In the genomic region with DNA sequence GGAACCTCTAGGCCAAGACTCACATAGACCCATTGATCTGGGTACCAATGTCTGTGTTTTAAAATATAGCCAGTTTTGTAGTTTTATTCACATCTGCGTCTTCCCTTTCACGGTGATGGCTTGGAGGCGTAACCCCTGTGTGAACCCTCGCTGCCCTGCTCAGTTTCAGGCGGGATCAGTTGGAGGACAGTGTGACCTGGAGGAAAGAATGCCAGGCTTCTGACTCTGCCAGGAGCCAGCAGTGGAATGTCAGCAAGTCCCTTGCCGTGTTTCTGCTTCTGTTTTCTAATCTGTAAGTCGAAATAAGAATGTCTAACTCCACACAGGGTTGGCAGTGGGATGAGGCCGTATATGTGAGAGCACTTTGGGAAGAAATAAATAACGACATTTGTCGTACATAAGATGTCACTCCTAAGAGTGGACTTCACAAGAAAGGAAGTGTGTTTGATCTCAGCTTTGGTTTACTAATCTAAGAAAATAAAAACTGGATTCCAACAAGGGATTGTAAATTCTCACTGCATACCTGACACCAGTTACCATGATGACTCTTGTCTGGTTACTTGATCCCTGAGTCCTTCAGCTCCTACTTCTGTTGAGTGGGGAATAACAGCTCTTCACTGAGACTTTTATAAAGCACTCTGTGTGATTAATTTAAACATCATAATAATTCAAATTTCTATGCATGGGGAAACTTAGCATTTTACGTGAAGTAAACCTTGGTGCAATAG, we compare ENCODE assay signal across 30 cellular contexts. TPM values are rescaled to one million over a fixed set of nuclear protein-coding genes. Genes with fewer than 3 reads are reported as not detected.
A peak's percentile ranks its signal among the peaks of the same experiment; 100 is the strongest.
DNase-seq lines count a peak whose midpoint lies in the region; ATAC-seq and TF ChIP-seq lines count a peak whose summit lies in the region.
"Had no signal": no experiment of that assay in that cellular context is flagged by ENCODE, and none has a peak within 500 bp of the region (broad histone marks: within the 10 kb centered on the region; RNA-seq: fewer than 3 reads in every experiment).

No MANE protein-coding gene starts in this region.

- TF ChIP-seq CTCF in gastroesophageal sphincter (IDR thresholded peaks at IDR 0.05), result no peak
- no peak for TF ChIP-seq CTCF in nephron progenitor cell (IDR thresholded peaks at IDR 0.05)
- no peak for TF ChIP-seq CTCF in colonic mucosa (IDR thresholded peaks at IDR 0.05)

- H3K27me3 Mint-ChIP-seq in nephron progenitor cell (ENCODE audit: low read depth, poor library complexity), result peaks cover 17% of the 10 kb centered on the region

- H3K9ac ChIP-seq in colonic mucosa (ENCODE audit: low read depth in 2 of 2, low read length in 2 of 2), result no peak overlapping the region

- H3K36me3 Mint-ChIP-seq in nephron progenitor cell (ENCODE audit: low read depth), result no peaks in the 10 kb centered on the region
- H3K36me3 Mint-ChIP-seq: brain had no signal

- H3K4me1 Mint-ChIP-seq in nephron progenitor cell, result peaks cover 71% of the 10 kb centered on the region

- no peaks in the 10 kb centered on the region for H3K9me3 ChIP-seq in gastroesophageal sphincter
- H3K9me3 ChIP-seq in colonic mucosa, result no peaks in the 10 kb centered on the region
- H3K9me3 ChIP-seq: neutrophil, prostate gland, suprapubic skin had no signal

- ATAC-seq in gastroesophageal sphincter (no peak), HG03039 (IDR thresholded peaks at IDR 0.05; ENCODE audit: unreplicated experiment) (no peak)

- intact Hi-C loops in colonic mucosa (cut with DNase I), result no loop called here

- no peaks in the 10 kb centered on the region for H3K36me3 ChIP-seq in gastroesophageal sphincter
- H3K36me3 ChIP-seq in colonic mucosa, result no peaks in the 10 kb centered on the region
- H3K36me3 ChIP-seq: neutrophil, prostate gland, suprapubic skin, WERI-Rb-1 had no signal

- peak overlapping the region in 3 of 4 donors; percentile 32 to 59 (median 48) for H3K27ac ChIP-seq in gastroesophageal sphincter
- no peak overlapping the region for H3K27ac ChIP-seq in colonic mucosa
- H3K27ac ChIP-seq in caudate nucleus (ENCODE audit: low read depth, low read length), result no peak overlapping the region
- H3K27ac ChIP-seq: epithelial cell of prostate, neutrophil, PC-9, prostate gland, suprapubic skin, WERI-Rb-1 had no signal

- WGBS in gastroesophageal sphincter (ENCODE audit: low coverage in 1 of 2), 2 donors, result 48 to 53% methylated on average over 7 to 11 of the region's 11 CpGs

- peak overlapping the region; percentile 76 for H3K27ac Mint-ChIP-seq in nephron progenitor cell
- H3K27ac Mint-ChIP-seq: CD4-positive, alpha-beta T cell had no signal

- H3K9me3 Mint-ChIP-seq in nephron progenitor cell, result no peaks in the 10 kb centered on the region
- H3K9me3 Mint-ChIP-seq: CD4-positive, alpha-beta T cell; H9 had no signal

- peaks cover 0 to 37% (median 3%) of the 10 kb centered on the region in 3 donors for H3K4me1 ChIP-seq in gastroesophageal sphincter
- peaks cover 4% of the 10 kb centered on the region for H3K4me1 ChIP-seq in colonic mucosa
- H3K4me1 ChIP-seq: prostate gland had no signal

- TF ChIP-seq EP300 in gastroesophageal sphincter (IDR thresholded peaks at IDR 0.05), result no peak

- TF ChIP-seq POLR2A in gastroesophageal sphincter (IDR thresholded peaks at IDR 0.05), result no peak

- H3K4me3 Mint-ChIP-seq in nephron progenitor cell, result no peak overlapping the region
- H3K4me3 Mint-ChIP-seq: brain; CD4-positive, alpha-beta T cell; H9 had no signal

- peak; percentile 60 for DNase-seq in NCI-H510A treated with DMSO at 0.1 percent for 48 hours (lab: John Stamatoyannopoulos, UW)
- no peak for DNase-seq in NCI-H510A (lab: John Stamatoyannopoulos, UW)
- DNase-seq in ELF-1 (ENCODE audit: low read depth, low spot score), result peak; percentile 68
- no peak for DNase-seq in nephron progenitor cell
- DNase-seq in colonic mucosa, result no peak
- DNase-seq in caudate nucleus (lab: John Stamatoyannopoulos, UW), result no peak
- DNase-seq: activated CD4-positive, alpha-beta T cell treated with anti-CD3 and anti-CD28 coated beads for 48 hours; activated naive CD4-positive, alpha-beta T cell treated with Interleukin-2 at 50 U/mL for 16 hours; activated T-cell treated with anti-CD3 and anti-CD28 coated beads, Interleukin-2, amount 50 U/mL, for 48 hours; CD4-positive, alpha-beta T cell; glutamatergic neuron; H9; NCI-H1105; NCI-H2081; NCI-H446 treated with DMSO at 0.1 percent for 48 hours; NK-92 treated with Interleukin-12 subunit alpha and Interleukin-12 subunit beta, amount 100 ng/mL, for 24 hours; PC-9; SHP77 treated with DMSO at 0.1 percent for 48 hours; stimulated activated naive CD4-positive, alpha-beta T cell; SW 1271; T-helper 9 cell; WERI-Rb-1 had no signal

- H3K4me3 ChIP-seq in gastroesophageal sphincter (no peak overlapping the region), colonic mucosa (no peak overlapping the region)
- H3K4me3 ChIP-seq: PC-9, prostate gland, suprapubic skin had no signal

- H3K27me3 ChIP-seq in gastroesophageal sphincter, result no peaks in the 10 kb centered on the region
- H3K27me3 ChIP-seq in colonic mucosa, result no peaks in the 10 kb centered on the region
- H3K27me3 ChIP-seq: suprapubic skin had no signal

RNA-seq across cellular contexts. Expression of a gene that starts 6.3 kb away (rescaled TPM):
- 10 to 100 TPM; 13.3 to 46.7 (median 17.5) TPM for total RNA-seq in gastroesophageal sphincter
- total RNA-seq in colonic mucosa, result 100 to 1,000 TPM; 290 to 339 TPM
- total RNA-seq: activated CD8-positive, alpha-beta memory T cell treated with anti-CD3 and anti-CD28 coated beads for 36 hours; CD4-positive, alpha-beta T cell had no signal

Comparison
In these comparisons a context has a peak if more than half of its experiments do, and no peak if none do; other contexts are left out.
1. DNase-seq: peak in NCI-H510A treated with DMSO at 0.1 percent for 48 hours (single experiment) and ELF-1 (single experiment); none in NCI-H510A (single experiment), nephron progenitor cell (single experiment), colonic mucosa (single experiment) and caudate nucleus (0 of 61).
2. H3K27ac ChIP-seq: peak in gastroesophageal sphincter (3 of 4); none in colonic mucosa (single experiment) and caudate nucleus (single experiment).
3. RNA of a gene that starts 6.3 kb away (total RNA-seq): 290 to 339 TPM in colonic mucosa; 13.3 to 46.7 TPM in gastroesophageal sphincter; every median in the first group is over 4 times any median in the second.